1 cellular context compared by ENCODE assay signal in genomic region chr17:80035687-80035936, GRCh38.
TF ChIP-seq lines count a peak whose summit lies in the region.

Gene TBC1D16, minus strand, starts transcription at chr17:80035872. Its CDS starts 22,325 bp downstream, at chr17:80013547.

TF ChIP-seq in SK-N-SH treated with all-trans-retinoic acid at 6 μM for 48 hours, 23 proteins besides CTCF, POLR2A, EP300 and RAD21 (continued from another document):
- TF ChIP-seq PATZ1 (CRISPR knock-in tag; IDR thresholded peaks at IDR 0.05; ENCODE audit: borderline replicate concordance): no peak
- TF ChIP-seq TCF4 (CRISPR knock-in tag; IDR thresholded peaks at IDR 0.05; ENCODE audit: borderline replicate concordance): no peak
- no peak for TF ChIP-seq ESRRG (CRISPR knock-in tag; IDR thresholded peaks at IDR 0.05)
- no peak for TF ChIP-seq ISL1 (CRISPR knock-in tag; IDR thresholded peaks at IDR 0.05)
- no peak for TF ChIP-seq OSR1 (CRISPR knock-in tag; IDR thresholded peaks at IDR 0.05)
- TF ChIP-seq ZNF8 (CRISPR knock-in tag; IDR thresholded peaks at IDR 0.05): no peak
- no peak for TF ChIP-seq ZFP30 (CRISPR knock-in tag; IDR thresholded peaks at IDR 0.05)
- no peak for TF ChIP-seq ARNTL (CRISPR knock-in tag; IDR thresholded peaks at IDR 0.05; ENCODE audit: borderline replicate concordance, low read depth)
- no peak for TF ChIP-seq CSRNP3 (CRISPR knock-in tag; IDR thresholded peaks at IDR 0.05)
